Comparison of ENCODE assay signal across 31 cellular contexts in the genomic region with DNA sequence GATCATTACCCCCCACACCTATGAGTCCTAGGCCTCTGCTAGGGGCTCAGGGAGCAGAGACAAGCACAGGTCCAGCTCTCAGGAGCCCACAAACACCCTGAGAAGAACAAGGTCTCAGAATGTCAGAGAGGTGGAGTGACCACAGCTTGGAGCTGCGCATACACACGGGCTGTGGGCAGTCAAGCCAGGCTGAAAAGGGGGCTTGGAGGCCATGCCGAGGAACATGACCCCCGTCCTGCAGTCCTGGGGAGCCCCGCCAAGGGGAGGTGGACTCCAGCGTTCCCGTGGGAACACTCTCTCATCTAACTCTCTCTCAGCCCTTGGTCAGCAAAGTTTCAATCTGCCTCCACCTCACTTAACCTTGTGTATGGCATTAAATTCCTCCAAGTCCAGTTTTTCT. TPM values are rescaled to one million over a fixed set of nuclear protein-coding genes. Genes with fewer than 3 reads are reported as not detected.
"Had no signal": no experiment of that assay in that cellular context is flagged by ENCODE, and none has a peak within 500 bp of the region (broad histone marks: within the 10 kb centered on the region; RNA-seq: fewer than 3 reads in every experiment).

No MANE protein-coding gene starts in this region.

- H3K4me3 Mint-ChIP-seq: activated B cell treated with CpG ODN at 0.5 μM for 24 hours; activated CD4-positive, alpha-beta memory T cell treated with anti-CD3 and anti-CD28 coated beads for 36 hours; activated naive CD8-positive, alpha-beta T cell treated with anti-CD3 and anti-CD28 coated beads, Interleukin-2, amount 10 ng/mL, durations not matched to agents 7 days and 5 days had no signal

- H3K27me3 Mint-ChIP-seq: activated B cell treated with CpG ODN at 0.5 μM for 24 hours; activated CD4-positive, alpha-beta memory T cell treated with anti-CD3 and anti-CD28 coated beads for 36 hours; activated naive CD8-positive, alpha-beta T cell treated with anti-CD3 and anti-CD28 coated beads, Interleukin-2, amount 10 ng/mL, durations not matched to agents 7 days and 5 days had no signal

- H3K27ac Mint-ChIP-seq: activated B cell treated with CpG ODN at 0.5 μM for 24 hours; activated CD4-positive, alpha-beta memory T cell treated with anti-CD3 and anti-CD28 coated beads for 36 hours had no signal

- ATAC-seq: body of pancreas, PC-3 had no signal

- H3K27ac ChIP-seq: body of pancreas, breast epithelium, Peyer's patch had no signal

- FAIRE-seq: astrocyte, K562 had no signal

- H3K9me3 Mint-ChIP-seq: activated B cell treated with CpG ODN at 0.5 μM for 24 hours; activated CD4-positive, alpha-beta memory T cell treated with anti-CD3 and anti-CD28 coated beads for 36 hours; activated naive CD8-positive, alpha-beta T cell treated with anti-CD3 and anti-CD28 coated beads, Interleukin-2, amount 10 ng/mL, durations not matched to agents 7 days and 5 days had no signal

- DNase-seq: activated B cell treated with CpG ODN at 0.5 μM for 24 hours; activated CD4-positive, alpha-beta memory T cell treated with anti-CD3 and anti-CD28 coated beads for 36 hours; activated CD4-positive, alpha-beta T cell treated with anti-CD3 and anti-CD28 coated beads for 4 hours; activated CD4-positive, alpha-beta T cell treated with anti-CD3 and anti-CD28 coated beads, Interleukin-2, amount 50 U/mL, for 1 hour; activated CD4-positive, CD25-positive, alpha-beta regulatory T cell treated with anti-CD3 and anti-CD28 coated beads, Interleukin-2, amount 50 U/mL, for 72 hours; activated CD8-positive, alpha-beta memory T cell treated with anti-CD3 and anti-CD28 coated beads, Interleukin-2, amount 50 U/mL, for 4 hours; activated effector memory CD4-positive, alpha-beta T cell treated with Interleukin-2 at 50 U/mL for 16 hours; activated naive CD4-positive, alpha-beta T cell treated with anti-CD3 and anti-CD28 coated beads, Interleukin-2, amount 50 U/mL, for 16 hours; activated naive CD8-positive, alpha-beta T cell treated with anti-CD3 and anti-CD28 coated beads, Interleukin-2, amount 10 ng/mL, durations not matched to agents 7 days and 5 days; activated T-cell treated with anti-CD3 and anti-CD28 coated beads, Interleukin-2, amount 50 U/mL, for 48 hours; body of pancreas; NCI-H1048; NCI-H1105 treated with DMSO at 0.1 percent for 48 hours; NCI-H1436; NCI-H1694 treated with DMSO at 0.1 percent for 48 hours; NCI-H2029; NCI-H345; NCI-H510A; NCI-H526; PC-3; RPMI8226; SIG-M5; SW 1271; T-helper 1 cell; T-helper 9 cell had no signal

- H3K27me3 ChIP-seq: body of pancreas, breast epithelium, Peyer's patch had no signal

- H3K4me3 ChIP-seq: body of pancreas, breast epithelium, K562, Peyer's patch had no signal

- H3K4me1 Mint-ChIP-seq: activated B cell treated with CpG ODN at 0.5 μM for 24 hours had no signal

- H3K36me3 ChIP-seq: breast epithelium had no signal

- H3K9me3 ChIP-seq: body of pancreas, breast epithelium, Peyer's patch had no signal

- H3K4me1 ChIP-seq: body of pancreas, breast epithelium, Peyer's patch had no signal

RNA-seq across cellular contexts. Expression of gene MMP21, which starts 7.8 kb away (rescaled TPM):
- total RNA-seq: activated CD4-positive, alpha-beta memory T cell treated with anti-CD3 and anti-CD28 coated beads for 36 hours; astrocyte; body of pancreas; cardiac septum; K562; MCF 10A; PC-3 had no signal
- polyA plus RNA-seq: K562 had no signal
